In the genomic region with DNA sequence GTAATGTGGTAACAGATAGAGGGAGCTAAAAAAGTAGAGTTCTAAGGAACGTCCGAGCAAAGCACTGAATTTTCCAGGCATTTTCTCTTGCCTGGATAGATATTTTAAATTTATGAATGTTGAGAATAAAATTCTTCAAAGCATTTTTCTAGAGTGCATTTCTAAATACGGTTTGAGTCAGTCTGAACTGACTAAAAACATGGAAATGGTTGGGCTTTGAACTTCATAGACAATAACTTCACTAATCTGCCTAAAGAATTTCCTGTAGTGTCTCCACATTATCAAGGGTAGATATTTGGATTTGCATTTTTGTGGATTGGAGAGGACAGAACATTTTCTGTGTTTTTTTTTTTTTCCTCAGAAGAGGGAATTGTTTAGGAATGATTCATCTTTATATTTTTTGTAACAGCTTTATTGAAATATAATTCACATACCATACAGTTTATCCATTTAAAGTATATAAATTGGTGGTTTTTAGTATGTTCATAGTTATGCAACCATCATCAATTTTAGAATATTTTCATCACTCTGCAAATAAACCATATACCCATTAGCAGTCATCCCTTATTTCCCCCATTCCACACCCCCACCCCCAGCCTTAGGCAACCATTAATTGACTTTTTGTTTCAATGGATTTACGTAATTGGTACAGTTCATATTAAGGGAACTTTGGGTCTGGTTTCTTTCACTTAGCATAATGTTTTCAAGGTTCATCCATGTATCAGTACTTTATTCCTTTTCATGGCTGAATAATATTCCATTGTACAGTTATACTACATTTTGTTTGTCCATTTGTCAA, we compare ENCODE assay signal across 11 cellular contexts. TPM values are rescaled to one million over a fixed set of nuclear protein-coding genes. Genes with fewer than 3 reads are reported as not detected.
DNase-seq lines count a peak whose midpoint lies in the region; ATAC-seq and TF ChIP-seq lines count a peak whose summit lies in the region.
"Had no signal": no experiment of that assay in that cellular context is flagged by ENCODE, and none has a peak within 500 bp of the region (broad histone marks: within the 10 kb centered on the region; RNA-seq: fewer than 3 reads in every experiment).

No MANE protein-coding gene starts in this region.

- H3K36me3 Mint-ChIP-seq in endodermal cell (ENCODE audit: low read depth), result peaks cover 14% of the 10 kb centered on the region
- no peaks in the 10 kb centered on the region for H3K36me3 Mint-ChIP-seq in T-helper 2 cell treated with Interferon-gamma antibody and Interleukin-4, amounts not matched to agents 5 μg/mL and 100 μg/mL, for 36 hours (ENCODE audit: low read depth)

- no peak overlapping the region for H3K18ac ChIP-seq in neuronal stem cell (ENCODE audit: low read length)

- peaks cover 2% of the 10 kb centered on the region for H3K79me1 ChIP-seq in neuronal stem cell (ENCODE audit: low read depth, low read length)

- H3K9me3 ChIP-seq in PC-3 (ENCODE audit: low read length) (no peaks in the 10 kb centered on the region), endodermal cell (ENCODE audit: control insufficient read depth, low read length) (peaks cover 5% of the 10 kb centered on the region), neuronal stem cell (replicated peaks in 1 of 2; ENCODE audit: control insufficient read depth in 2 of 2, insufficient read depth in 1 of 2, low read depth in 1 of 2, low read length in 2 of 2) (peaks cover 0 to 4% of the 10 kb centered on the region in 2 donors)

- POLR2A ChIA-PET in PC-3 (lab: Charles Lee; ENCODE audit: unreplicated experiment), result no interaction called here

- H3K4me3 ChIP-seq in PC-3 (ENCODE audit: low read length) (no peak overlapping the region), endodermal cell (ENCODE audit: low read length) (peak overlapping the region; percentile 62), neuronal stem cell (ENCODE audit: low read length in 2 of 2) (no peak overlapping the region)

- H2BK12ac ChIP-seq in neuronal stem cell (ENCODE audit: low read length), result no peak overlapping the region

- H2AFZ ChIP-seq in PC-3 (ENCODE audit: low read length) (no peak overlapping the region), neuronal stem cell (ENCODE audit: low read length) (no peak overlapping the region)

- H3K9me2 ChIP-seq in PC-3 (replicated peaks; ENCODE audit: low read length), result no peaks in the 10 kb centered on the region

- H3K36me3 ChIP-seq in PC-3 (ENCODE audit: low read depth, low read length) (no peaks in the 10 kb centered on the region), endodermal cell (ENCODE audit: control insufficient read depth, insufficient read depth, low read length) (peaks cover 13% of the 10 kb centered on the region), neuronal stem cell (replicated peaks in 1 of 2; ENCODE audit: control insufficient read depth in 2 of 2, insufficient read depth in 2 of 2, low read length in 2 of 2) (peaks cover 0 to 30% of the 10 kb centered on the region in 2 donors)

- CTCF ChIA-PET in PC-3 (lab: Charles Lee), result no interaction called here

- H4K91ac ChIP-seq in neuronal stem cell (ENCODE audit: low read depth, low read length, poor library complexity), result no peak overlapping the region

- H4K8ac ChIP-seq in neuronal stem cell (ENCODE audit: low read depth, low read length), result no peak overlapping the region

- no peak overlapping the region for H3K14ac ChIP-seq in neuronal stem cell (ENCODE audit: low read length)

- peak; percentile 79 for DNase-seq in AG20443 (ENCODE audit: low spot score)
- peak; percentile 46 for DNase-seq in PC-3
- DNase-seq in endodermal cell, result no peak
- DNase-seq in non-pigmented ciliary epithelial cell (ENCODE audit: low read depth), result peak; percentile 76
- DNase-seq in T-helper 2 cell treated with Interferon-gamma antibody and Interleukin-4, amounts not matched to agents 5 μg/mL and 100 μg/mL, for 36 hours (ENCODE audit: low spot score), result no peak
- DNase-seq in neuronal stem cell (ENCODE audit: low spot score), result no peak
- DNase-seq in occipital lobe (lab: John Stamatoyannopoulos, UW), result no peak
- DNase-seq in anterior cingulate cortex (lab: John Stamatoyannopoulos, UW), result no peak
- DNase-seq: activated naive CD4-positive, alpha-beta T cell; DMS53; NCI-H1930 had no signal

- no peaks in the 10 kb centered on the region for H3K27me3 ChIP-seq in PC-3 (ENCODE audit: low read length)
- no peaks in the 10 kb centered on the region for H3K27me3 ChIP-seq in endodermal cell (ENCODE audit: control insufficient read depth, insufficient read depth, low read length, poor library complexity, severe bottlenecking)
- no peaks in the 10 kb centered on the region for H3K27me3 ChIP-seq in neuronal stem cell (ENCODE audit: control insufficient read depth in 3 of 3, insufficient read depth in 3 of 3, low read depth in 1 of 3, low read length in 3 of 3)

- no peaks in the 10 kb centered on the region for H3K27me3 Mint-ChIP-seq in endodermal cell (ENCODE audit: insufficient read depth)
- peaks cover 8% of the 10 kb centered on the region for H3K27me3 Mint-ChIP-seq in T-helper 2 cell treated with Interferon-gamma antibody and Interleukin-4, amounts not matched to agents 5 μg/mL and 100 μg/mL, for 36 hours (ENCODE audit: low read depth)

- H3K27ac ChIP-seq in PC-3 (ENCODE audit: low read length) (no peak overlapping the region), endodermal cell (ENCODE audit: low read depth, low read length) (no peak overlapping the region), neuronal stem cell (replicated peaks; ENCODE audit: low read length) (no peak overlapping the region)

- H3K79me2 ChIP-seq in PC-3 (ENCODE audit: low read length), result peaks cover 4% of the 10 kb centered on the region; the same call in 1 of the 2 replicates

- no peak overlapping the region for H3K4ac ChIP-seq in neuronal stem cell (ENCODE audit: low read length)

- H4K20me1 ChIP-seq in PC-3 (ENCODE audit: low read length), result no peaks in the 10 kb centered on the region

- no peak overlapping the region for H3K4me3 Mint-ChIP-seq in endodermal cell
- H3K4me3 Mint-ChIP-seq in T-helper 2 cell treated with Interferon-gamma antibody and Interleukin-4, amounts not matched to agents 5 μg/mL and 100 μg/mL, for 36 hours, result no peak overlapping the region

- no peak overlapping the region for H3K23ac ChIP-seq in neuronal stem cell (ENCODE audit: low read depth, low read length, poor library complexity)

- no peak overlapping the region for H2BK15ac ChIP-seq in neuronal stem cell (ENCODE audit: low read length)

- TF ChIP-seq CTCF in PC-3 (conservative IDR thresholded peaks at IDR 0.05; ENCODE audit: low read depth, low read length) (no peak), endodermal cell (conservative IDR thresholded peaks at IDR 0.05) (no peak)

- no peaks in the 10 kb centered on the region for H3F3A ChIP-seq in PC-3 (ENCODE audit: low read length, unreplicated experiment)

- H3K9me3 Mint-ChIP-seq in endodermal cell, result no peaks in the 10 kb centered on the region
- peaks cover 4% of the 10 kb centered on the region for H3K9me3 Mint-ChIP-seq in T-helper 2 cell treated with Interferon-gamma antibody and Interleukin-4, amounts not matched to agents 5 μg/mL and 100 μg/mL, for 36 hours

- ATAC-seq in PC-3, result peak; percentile 60

- no peak overlapping the region for H2BK120ac ChIP-seq in neuronal stem cell (ENCODE audit: low read depth, low read length)

- H3K27ac Mint-ChIP-seq in endodermal cell, result peak overlapping the region; percentile 6
- no peak overlapping the region for H3K27ac Mint-ChIP-seq in T-helper 2 cell treated with Interferon-gamma antibody and Interleukin-4, amounts not matched to agents 5 μg/mL and 100 μg/mL, for 36 hours

- no peak overlapping the region for H2BK5ac ChIP-seq in neuronal stem cell (ENCODE audit: low read length)

- no TSS peak for BruUV-seq in PC-3 (replicated peaks; lab: Mats Ljungman, UMichigan)

- peak overlapping the region; percentile 49 for H3K4me2 ChIP-seq in PC-3 (ENCODE audit: low read length)
- H3K4me2 ChIP-seq in neuronal stem cell (ENCODE audit: insufficient read depth, low read length, poor library complexity, severe bottlenecking), result no peak overlapping the region

- H3K4me1 ChIP-seq in PC-3 (ENCODE audit: insufficient read depth, low read length), result peaks cover 18% of the 10 kb centered on the region
- H3K4me1 ChIP-seq in endodermal cell (ENCODE audit: control insufficient read depth, insufficient read depth, low read length), result peaks cover 11% of the 10 kb centered on the region
- peaks cover 4% of the 10 kb centered on the region in 2 donors for H3K4me1 ChIP-seq in neuronal stem cell (ENCODE audit: control insufficient read depth in 2 of 2, insufficient read depth in 1 of 2, low read depth in 1 of 2, low read length in 2 of 2)

- intact Hi-C loops in PC-3 (cut with micrococcal nuclease), result no loop called here

- H3K9ac ChIP-seq in PC-3 (ENCODE audit: low read length) (no peak overlapping the region), endodermal cell (ENCODE audit: extremely low read depth, low read length, poor library complexity, severe bottlenecking) (peak overlapping the region; percentile 9), neuronal stem cell (ENCODE audit: low read depth, low read length, poor library complexity) (no peak overlapping the region)

- peaks cover 21% of the 10 kb centered on the region for H3K4me1 Mint-ChIP-seq in endodermal cell
- H3K4me1 Mint-ChIP-seq in T-helper 2 cell treated with Interferon-gamma antibody and Interleukin-4, amounts not matched to agents 5 μg/mL and 100 μg/mL, for 36 hours (ENCODE audit: low read depth), result peaks cover 8% of the 10 kb centered on the region

- no peak overlapping the region for H2AK5ac ChIP-seq in neuronal stem cell (ENCODE audit: low read depth, low read length)

- WGBS in endodermal cell (ENCODE audit: insufficient coverage in 1 of 2, insufficient read length in 1 of 2), 2 experiments, result 78 to 83% methylated on average over 1 to 4 of the region's 4 CpGs
- no CpG with 5 or more reads among the region's 4 CpGs for WGBS in neuronal stem cell (ENCODE audit: extremely low coverage in 2 of 2, insufficient read length in 2 of 2, insufficient replicate concordance in 1 of 2), 2 donors

RNA-seq across cellular contexts. Expression of a gene that starts 20.7 kb away (rescaled TPM):
- total RNA-seq in PC-3 (2014; rRNA removed), result 6.1 and 6.3 TPM in 2 replicates
- total RNA-seq in endodermal cell, result 10 to 100 TPM; 21.9 to 27.9 TPM
- polyA plus RNA-seq in endodermal cell (2013, experiment 1 of 2), result 18.7 TPM
- 18.8 TPM for polyA plus RNA-seq in endodermal cell (2013, experiment 2 of 2)
- polyA plus RNA-seq in neuronal stem cell (2013, experiment 1 of 2), result 37.1 TPM
- 40.7 TPM for polyA plus RNA-seq in neuronal stem cell (2013, experiment 2 of 2)
- 20.7 TPM for total RNA-seq in occipital lobe

Comparison
In these comparisons a context has a peak if more than half of its experiments do, and no peak if none do; other contexts are left out.
1. DNase-seq: peak in AG20443 (single experiment), PC-3 (single experiment) and non-pigmented ciliary epithelial cell (single experiment); none in endodermal cell (single experiment), T-helper 2 cell treated with Interferon-gamma antibody and Interleukin-4, amounts not matched to agents 5 μg/mL and 100 μg/mL, for 36 hours (single experiment), neuronal stem cell (single experiment), occipital lobe (single experiment) and anterior cingulate cortex (0 of 58).